ENCODE assay signal across 29 cellular contexts in genomic region chr7:69882269-69882668, GRCh38.
DNase-seq lines count a peak whose midpoint lies in the region; ATAC-seq, FAIRE-seq and TF ChIP-seq lines count a peak whose summit lies in the region.
"Had no signal": no experiment of that assay in that cellular context is flagged by ENCODE, and none has a peak within 500 bp of the region (broad histone marks: within the 10 kb centered on the region; RNA-seq: fewer than 3 reads in every experiment).

No MANE protein-coding gene starts in this region.

- peak; percentile 51 for FAIRE-seq in GM12891 (lab: Jason Lieb, UNC)
- FAIRE-seq: A549, endothelial cell of umbilical vein, RCC 7860 had no signal

- H3K36me3 ChIP-seq in H7 (replicated peaks; ENCODE audit: control insufficient read depth, insufficient read depth, low read length): no peaks in the 10 kb centered on the region
- H3K36me3 ChIP-seq: brain microvascular endothelial cell, HAP-1, ovary, right lobe of liver, tibial artery had no signal

- no peaks in the 10 kb centered on the region for H3K27me3 ChIP-seq in H7 (ENCODE audit: control insufficient read depth, insufficient read depth, low read length)
- H3K27me3 ChIP-seq: brain microvascular endothelial cell, ovary, right lobe of liver, tibial artery had no signal

- intact Hi-C loops in CD14-positive monocyte (cut with micrococcal nuclease): no loop called here

- H3K4me3 ChIP-seq in H7 (ENCODE audit: insufficient read depth, low read depth, low read length): no peak overlapping the region
- H3K4me3 ChIP-seq: A549, coronary artery, HAP-1, ovary, right lobe of liver, tibial artery had no signal

- peaks cover 6% of the 10 kb centered on the region for H3K4me1 Mint-ChIP-seq in CD14-positive monocyte
- H3K4me1 Mint-ChIP-seq: activated T-helper 17 cell treated with anti-CD3 and anti-CD28 coated beads, Interleukin-2, amount 50 U/mL, for 72 hours had no signal

- ATAC-seq in GM19395 (IDR thresholded peaks at IDR 0.05; ENCODE audit: unreplicated experiment): peak; percentile 78
- ATAC-seq in HG02852 (IDR thresholded peaks at IDR 0.05; ENCODE audit: unreplicated experiment): peak; percentile 69
- ATAC-seq in HG03442 (IDR thresholded peaks at IDR 0.05; ENCODE audit: unreplicated experiment): peak; percentile 83
- ATAC-seq: A549; activated T-helper 17 cell treated with anti-CD3 and anti-CD28 coated beads, Interleukin-2, amount 50 U/mL, for 72 hours; naive thymus-derived CD8-positive, alpha-beta T cell; right lobe of liver had no signal

- TF ChIP-seq POLR2A in GM12891 (IDR thresholded peaks at IDR 0.05; ENCODE audit: low read depth, low read length): no peak

- DNase-seq in GM12891 (ENCODE audit: insufficient read length, low spot score) (no peak), HT-29 (ENCODE audit: low spot score) (no peak), NCI-H748 treated with DMSO at 0.1 percent for 48 hours (lab: John Stamatoyannopoulos, UW) (no peak), CD14-positive monocyte (ENCODE audit: low spot score) (no peak), H7 (no peak)
- DNase-seq: activated CD4-positive, CD25-positive, alpha-beta regulatory T cell; brain microvascular endothelial cell; C1 segment of cervical spinal cord; DMS 273 treated with DMSO at 0.1 percent for 48 hours; GDM1; hypothalamus; Karpas-422; mesenchymal stem cell; naive thymus-derived CD8-positive, alpha-beta T cell; NCI-H226; ovary; right lobe of liver; stimulated activated naive CD4-positive, alpha-beta T cell; tibial artery had no signal

- TF ChIP-seq CTCF in CD14-positive monocyte (IDR thresholded peaks at IDR 0.05): no peak

- no peaks in the 10 kb centered on the region for H3K9me3 Mint-ChIP-seq in CD14-positive monocyte
- H3K9me3 Mint-ChIP-seq: activated T-helper 17 cell treated with anti-CD3 and anti-CD28 coated beads, Interleukin-2, amount 50 U/mL, for 72 hours; naive thymus-derived CD8-positive, alpha-beta T cell; T-helper 2 cell treated with Interferon-gamma antibody and Interleukin-4, amounts not matched to agents 5 μg/mL and 100 μg/mL, for 36 hours had no signal

- no peak overlapping the region for H3K27ac Mint-ChIP-seq in CD14-positive monocyte
- H3K27ac Mint-ChIP-seq: activated T-helper 17 cell treated with anti-CD3 and anti-CD28 coated beads, Interleukin-2, amount 50 U/mL, for 72 hours; naive thymus-derived CD8-positive, alpha-beta T cell; T-helper 2 cell treated with Interferon-gamma antibody and Interleukin-4, amounts not matched to agents 5 μg/mL and 100 μg/mL, for 36 hours had no signal

- H3K27me3 Mint-ChIP-seq in CD14-positive monocyte (ENCODE audit: low read depth in 3 of 3): peaks cover 0 to 3% (median 0%) of the 10 kb centered on the region in 3 donors

- H3K4me3 Mint-ChIP-seq in CD14-positive monocyte: no peak overlapping the region
- H3K4me3 Mint-ChIP-seq: activated T-helper 17 cell treated with anti-CD3 and anti-CD28 coated beads, Interleukin-2, amount 50 U/mL, for 72 hours; naive thymus-derived CD8-positive, alpha-beta T cell; T-helper 2 cell treated with Interferon-gamma antibody and Interleukin-4, amounts not matched to agents 5 μg/mL and 100 μg/mL, for 36 hours had no signal

- H3K36me3 Mint-ChIP-seq in CD14-positive monocyte: no peaks in the 10 kb centered on the region
- H3K36me3 Mint-ChIP-seq: naive thymus-derived CD8-positive, alpha-beta T cell had no signal

TF ChIP-seq in GM12891, 5 proteins besides CTCF, POLR2A, EP300 and RAD21:
- TF ChIP-seq SPI1 (IDR thresholded peaks at IDR 0.05; ENCODE audit: low read depth, low read length) (peak; percentile 79), POU2F2 (IDR thresholded peaks at IDR 0.05; ENCODE audit: low read depth, low read length) (no peak)
